Comparison of ENCODE assay signal across 14 cellular contexts in the genomic region with DNA sequence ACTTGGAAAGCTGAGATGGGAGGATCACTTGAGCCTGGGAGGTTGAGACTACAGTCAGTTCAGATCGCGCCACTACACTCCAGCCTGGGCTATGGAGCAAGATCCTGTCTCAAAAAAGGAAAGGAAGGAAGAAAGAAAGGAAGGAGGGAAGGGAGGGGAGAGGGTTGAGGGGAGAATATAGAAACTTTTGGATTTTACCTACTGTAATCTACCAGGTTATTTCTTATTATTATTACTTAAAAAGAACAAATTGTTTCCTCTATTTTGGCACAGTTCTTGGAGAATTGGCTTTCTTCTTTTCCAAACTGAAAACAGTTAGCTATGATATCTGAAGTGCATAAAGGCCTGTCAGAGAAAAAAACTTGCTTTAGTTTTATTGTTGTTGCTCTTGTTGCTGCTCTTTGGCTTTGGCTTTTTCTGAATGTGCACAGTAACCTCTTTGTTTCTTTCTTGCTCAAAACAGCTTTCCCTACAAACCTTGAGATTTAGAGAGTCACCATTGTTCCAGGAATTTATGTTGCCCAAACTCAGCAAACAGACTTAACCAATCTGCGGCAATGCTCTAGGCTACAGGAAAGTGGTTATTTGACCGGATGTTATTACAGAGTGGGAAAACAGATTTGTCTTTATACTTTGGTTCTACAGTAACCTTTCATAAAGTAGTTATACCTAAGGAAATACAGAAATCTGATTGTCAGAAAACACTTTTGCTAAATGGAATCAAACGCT.
"Had no signal": no experiment of that assay in that cellular context is flagged by ENCODE, and none has a peak within 500 bp of the region (broad histone marks: within the 10 kb centered on the region; RNA-seq: fewer than 3 reads in every experiment).

No MANE protein-coding gene starts in this region.

- H3K4me1 ChIP-seq: sigmoid colon had no signal

- H3K27me3 ChIP-seq: brain microvascular endothelial cell, sigmoid colon had no signal

- H3K36me3 ChIP-seq: brain microvascular endothelial cell, sigmoid colon, thoracic aorta had no signal

- H3K27ac ChIP-seq: brain microvascular endothelial cell, sigmoid colon, thoracic aorta had no signal

- H3K4me3 ChIP-seq: sigmoid colon, thoracic aorta had no signal

- DNase-seq: activated CD4-positive, CD25-positive, alpha-beta regulatory T cell treated with anti-CD3 and anti-CD28 coated beads, Interleukin-2, amount 50 U/mL, for 72 hours; activated naive CD8-positive, alpha-beta T cell treated with anti-CD3 and anti-CD28 coated beads for 36 hours; brain microvascular endothelial cell; cerebellar nuclear complex; dermis blood vessel endothelial cell; effector memory CD8-positive, alpha-beta T cell; hippocampal formation; natural killer cell; sigmoid colon; stimulated activated CD4-positive, alpha-beta T cell treated with anti-CD3 and anti-CD28 coated beads, Interleukin-12 subunit alpha, Interleukin-12 subunit beta, amount 100 ng/mL, for 4 hours; stimulated activated CD4-positive, alpha-beta T cell treated with anti-CD3 and anti-CD28 coated beads, Interleukin-2, amount 100 ng/mL, for 24 hours had no signal

- H3K9me3 ChIP-seq: thoracic aorta had no signal

- FAIRE-seq: keratinocyte had no signal

- ATAC-seq: effector memory CD8-positive, alpha-beta T cell; left lobe of liver; natural killer cell had no signal
